Comparison of ENCODE assay signal across 32 cellular contexts in the genomic region with DNA sequence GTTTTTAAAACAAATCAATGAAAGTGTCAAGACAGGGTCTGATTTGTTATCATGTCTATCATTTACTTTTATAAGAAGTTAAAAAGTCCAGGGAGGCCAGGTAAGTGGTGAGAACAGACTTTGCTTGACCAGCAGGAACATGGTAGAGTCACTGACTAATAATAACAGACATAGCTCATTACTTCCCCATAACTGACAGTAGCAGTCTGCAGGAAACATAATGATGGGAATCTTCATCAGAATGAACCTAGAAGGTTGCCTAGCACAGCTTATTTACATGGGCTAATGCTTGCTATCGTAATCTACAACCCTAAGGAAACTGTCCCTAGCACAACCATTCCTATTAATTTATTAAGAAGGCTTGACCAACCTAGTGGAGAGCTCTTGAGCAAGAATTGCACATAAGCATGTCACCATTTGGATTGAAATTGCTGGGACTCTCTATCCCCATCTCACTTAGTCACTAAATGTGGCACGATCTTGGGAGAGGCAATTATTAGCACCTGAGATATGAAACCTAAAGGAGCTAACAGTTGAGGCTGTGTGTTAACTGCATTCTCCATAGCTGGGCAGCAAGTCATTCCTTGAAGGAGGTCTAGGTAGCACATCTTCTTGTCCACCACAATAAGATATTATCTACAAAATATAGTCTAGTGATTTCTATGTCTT.
"Had no signal": no experiment of that assay in that cellular context is flagged by ENCODE, and none has a peak within 500 bp of the region (broad histone marks: within the 10 kb centered on the region; RNA-seq: fewer than 3 reads in every experiment).

No MANE protein-coding gene starts in this region.

- H3K4me3 ChIP-seq: adrenal gland, body of pancreas, cardiac muscle cell, coronary artery, dorsolateral prefrontal cortex, heart left ventricle had no signal

- FAIRE-seq: frontal cortex had no signal

- DNase-seq: activated CD4-positive, alpha-beta memory T cell treated with anti-CD3 and anti-CD28 coated beads for 36 hours; activated CD4-positive, alpha-beta T cell treated with anti-CD3 and anti-CD28 coated beads for 36 hours; activated CD4-positive, alpha-beta T cell treated with anti-CD3 and anti-CD28 coated beads, Interleukin-2, amount 10 ng/mL, durations not matched to agents 24 days and 14 days; activated CD4-positive, CD25-positive, alpha-beta regulatory T cell; activated CD4-positive, CD25-positive, alpha-beta regulatory T cell treated with anti-CD3 and anti-CD28 coated beads, Interleukin-2, amount 50 U/mL, for 72 hours; activated CD8-positive, alpha-beta memory T cell treated with anti-CD3 and anti-CD28 coated beads, Interleukin-2, amount 10 ng/mL, durations not matched to agents 7 days and 5 days; activated CD8-positive, alpha-beta memory T cell treated with anti-CD3 and anti-CD28 coated beads, Interleukin-2, amount 50 U/mL, for 4 hours; activated CD8-positive, alpha-beta T cell treated with anti-CD3 and anti-CD28 coated beads, Interleukin-2, amount 10 ng/mL, durations not matched to agents 7 days and 5 days; activated effector memory CD4-positive, alpha-beta T cell treated with anti-CD3 and anti-CD28 coated beads, Interleukin-2, amount 50 U/mL, for 16 hours; activated naive CD4-positive, alpha-beta T cell treated with anti-CD3 and anti-CD28 coated beads for 36 hours; activated naive CD8-positive, alpha-beta T cell treated with anti-CD3 and anti-CD28 coated beads for 36 hours; activated naive CD8-positive, alpha-beta T cell treated with anti-CD3 and anti-CD28 coated beads, Interleukin-2, amount 50 U/mL, for 24 hours; activated T-cell treated with anti-CD3 and anti-CD28 coated beads, Interleukin-2, amount 50 U/mL, for 1 hour; activated T-cell treated with anti-CD3 and anti-CD28 coated beads, Interleukin-2, amount 50 U/mL, for 48 hours; adrenal gland; amygdala; aorta; body of pancreas; central memory CD4-positive, alpha-beta T cell; cerebellar nuclear complex; dorsolateral prefrontal cortex; effector memory CD4-positive, alpha-beta T cell; endodermal cell; foreskin fibroblast; glutamatergic neuron; heart left ventricle; T-helper 1 cell; T-helper 17 cell had no signal

- ATAC-seq: activated CD4-positive, alpha-beta T cell treated with anti-CD3 and anti-CD28 coated beads for 36 hours; activated CD8-positive, alpha-beta memory T cell treated with anti-CD3 and anti-CD28 coated beads, Interleukin-2, amount 10 ng/mL, durations not matched to agents 7 days and 5 days; activated CD8-positive, alpha-beta T cell treated with anti-CD3 and anti-CD28 coated beads, Interleukin-2, amount 10 ng/mL, durations not matched to agents 7 days and 5 days; activated naive CD8-positive, alpha-beta T cell treated with anti-CD3 and anti-CD28 coated beads, Interleukin-2, amount 50 U/mL, for 24 hours; body of pancreas; esophagus mucosa; heart left ventricle; T-helper 17 cell had no signal

- H3K27me3 ChIP-seq: adrenal gland, body of pancreas, cardiac muscle cell, dorsolateral prefrontal cortex, heart left ventricle had no signal

- H3K4me1 ChIP-seq: body of pancreas had no signal

- H3K9me3 ChIP-seq: adrenal gland, body of pancreas, heart left ventricle had no signal

- H3K27ac ChIP-seq: adrenal gland, body of pancreas, cardiac muscle cell, coronary artery, dorsolateral prefrontal cortex, heart left ventricle had no signal

- H3K36me3 ChIP-seq: adrenal gland, cardiac muscle cell, heart left ventricle had no signal
